In genomic region chr5:69288069-69288468, GRCh38 we compare ENCODE assay signal across 26 cellular contexts.
"Had no signal": no experiment of that assay in that cellular context is flagged by ENCODE, and none has a peak within 500 bp of the region (broad histone marks: within the 10 kb centered on the region; RNA-seq: fewer than 3 reads in every experiment).

No MANE protein-coding gene starts in this region.

- H3K4me2 ChIP-seq: smooth muscle cell had no signal

- DNase-seq: colonic mucosa; dermis blood vessel endothelial cell; effector CD8-positive, alpha-beta T cell; gastrocnemius medialis; heart right ventricle; hypothalamus; islet precursor cell; mammary epithelial cell; mucosa of descending colon; naive thymus-derived CD8-positive, alpha-beta T cell; occipital lobe; pancreas; right cardiac atrium; stimulated activated CD4-positive, alpha-beta T cell treated with anti-CD3 and anti-CD28 coated beads, Interleukin-4, amount 100 ng/mL, for 1 hour; stimulated activated CD8-positive, alpha-beta memory T cell treated with anti-CD3 and anti-CD28 coated beads, Interleukin-4, amount 100 ng/mL, for 48 hours; stimulated activated naive CD8-positive, alpha-beta T cell treated with anti-CD3 and anti-CD28 coated beads, Interleukin-15, Interleukin-2, amounts not matched to agents 100 U/mL and 50 U/mL, for 24 hours; thyroid gland had no signal

- H3K4me1 ChIP-seq: colonic mucosa, heart right ventricle, pancreas, suprapubic skin, thyroid gland had no signal

- H3K27ac ChIP-seq: colonic mucosa, gastrocnemius medialis, heart right ventricle, pancreas, suprapubic skin, thyroid gland had no signal

- H3K36me3 ChIP-seq: colonic mucosa, gastrocnemius medialis had no signal

- H3K4me3 ChIP-seq: colonic mucosa, gastrocnemius medialis, heart right ventricle, mucosa of descending colon, pancreas, smooth muscle cell, suprapubic skin, thyroid gland had no signal

- H3K9me3 Mint-ChIP-seq: naive thymus-derived CD8-positive, alpha-beta T cell; stimulated activated effector memory CD8-positive, alpha-beta T cell treated with anti-CD3 and anti-CD28 coated beads, Interleukin-12 subunit alpha, Interleukin-12 subunit beta, amount 100 ng/mL, for 72 hours; type B pancreatic cell had no signal

- H3K27ac Mint-ChIP-seq: progenitor cell of endocrine pancreas; stimulated activated effector memory CD8-positive, alpha-beta T cell treated with anti-CD3 and anti-CD28 coated beads, Interleukin-12 subunit alpha, Interleukin-12 subunit beta, amount 100 ng/mL, for 72 hours; type B pancreatic cell had no signal

- H3K27me3 Mint-ChIP-seq: naive thymus-derived CD8-positive, alpha-beta T cell; progenitor cell of endocrine pancreas; type B pancreatic cell had no signal

- H3K4me1 Mint-ChIP-seq: naive thymus-derived CD8-positive, alpha-beta T cell; stimulated activated effector memory CD8-positive, alpha-beta T cell treated with anti-CD3 and anti-CD28 coated beads, Interleukin-12 subunit alpha, Interleukin-12 subunit beta, amount 100 ng/mL, for 72 hours had no signal

- H3K4me3 Mint-ChIP-seq: naive thymus-derived CD8-positive, alpha-beta T cell; stimulated activated effector memory CD8-positive, alpha-beta T cell treated with anti-CD3 and anti-CD28 coated beads, Interleukin-12 subunit alpha, Interleukin-12 subunit beta, amount 100 ng/mL, for 72 hours; type B pancreatic cell had no signal

- ATAC-seq: esophagus mucosa; gastrocnemius medialis; heart right ventricle; left lobe of liver; mucosa of descending colon; naive thymus-derived CD8-positive, alpha-beta T cell; pancreas; right cardiac atrium; stimulated activated effector memory CD8-positive, alpha-beta T cell treated with anti-CD3 and anti-CD28 coated beads, Interleukin-12 subunit alpha, Interleukin-12 subunit beta, amount 100 ng/mL, for 72 hours had no signal

- H3K9me3 ChIP-seq: colonic mucosa, gastrocnemius medialis, heart right ventricle, mucosa of descending colon, pancreas, suprapubic skin, thyroid gland had no signal

- H3K27me3 ChIP-seq: colonic mucosa, gastrocnemius medialis, heart right ventricle, pancreas, suprapubic skin, thyroid gland had no signal

- FAIRE-seq: endometrium, pancreas, urothelium cell line had no signal
